19 cellular contexts compared by ENCODE assay signal in the genomic region with DNA sequence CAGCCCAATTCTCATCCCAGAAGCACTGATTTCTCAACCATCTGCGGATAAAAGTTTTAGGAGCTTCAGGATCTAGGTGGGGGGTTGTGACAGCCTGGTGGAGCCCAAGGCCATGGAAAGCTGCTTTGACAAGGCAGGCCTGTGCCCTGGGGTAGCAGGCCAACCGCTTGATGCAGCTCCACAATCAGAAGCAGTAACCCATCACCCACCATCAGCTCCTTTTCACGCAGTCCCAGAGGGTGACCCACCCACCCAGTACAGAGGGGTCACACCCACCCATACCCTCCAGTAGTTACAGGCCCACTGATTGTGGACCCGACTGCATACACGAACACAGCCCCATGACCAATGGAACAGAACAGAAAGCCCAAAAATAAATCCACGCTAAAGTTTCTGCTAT.
DNase-seq lines count a peak whose midpoint lies in the region; ATAC-seq and TF ChIP-seq lines count a peak whose summit lies in the region.
"Had no signal": no experiment of that assay in that cellular context is flagged by ENCODE, and none has a peak within 500 bp of the region (broad histone marks: within the 10 kb centered on the region; RNA-seq: fewer than 3 reads in every experiment).

No MANE protein-coding gene starts in this region.

- no peaks in the 10 kb centered on the region for H3K36me3 Mint-ChIP-seq in stimulated activated naive CD8-positive, alpha-beta T cell treated with anti-CD3 and anti-CD28 coated beads, Interleukin-15, Interleukin-2, amounts not matched to agents 100 ng/mL and 50 ng/mL, for 24 hours (ENCODE audit: low read depth)
- H3K36me3 Mint-ChIP-seq: CD4-positive, CD25-positive, alpha-beta regulatory T cell; CD8-positive, alpha-beta T cell had no signal

- peak overlapping the region; percentile 10 for H3K27ac Mint-ChIP-seq in stimulated activated naive CD8-positive, alpha-beta T cell treated with anti-CD3 and anti-CD28 coated beads, Interleukin-15, Interleukin-2, amounts not matched to agents 100 ng/mL and 50 ng/mL, for 24 hours
- H3K27ac Mint-ChIP-seq: B cell; CD4-positive, CD25-positive, alpha-beta regulatory T cell; CD8-positive, alpha-beta T cell; HFFc6 had no signal

- peaks cover 27% of the 10 kb centered on the region for H3K79me1 ChIP-seq in mesenchymal stem cell (replicated peaks; ENCODE audit: low read length, poor library complexity, severe bottlenecking)
- H3K79me1 ChIP-seq in trophoblast cell (ENCODE audit: low read length), result no peaks in the 10 kb centered on the region

- H3K36me3 ChIP-seq in mesenchymal stem cell (ENCODE audit: control insufficient read depth in 1 of 2, insufficient read depth in 2 of 2, low read depth in 1 of 2, low read length in 2 of 2) (no peaks in the 10 kb centered on the region), trophoblast cell (ENCODE audit: control insufficient read depth in 1 of 2, insufficient read depth in 2 of 2, low read length in 2 of 2) (no peaks in the 10 kb centered on the region), uterus (no peaks in the 10 kb centered on the region)
- H3K36me3 ChIP-seq: BLaER1, HAP-1 had no signal

- no peaks in the 10 kb centered on the region for H3K79me2 ChIP-seq in trophoblast cell (ENCODE audit: control insufficient read depth, insufficient read depth, low read length, poor library complexity)

- H3K27me3 ChIP-seq in mesenchymal stem cell (ENCODE audit: control insufficient read depth in 1 of 2, insufficient read depth in 1 of 2, low read length in 2 of 2), result no peaks in the 10 kb centered on the region
- H3K27me3 ChIP-seq in trophoblast cell (ENCODE audit: insufficient read depth, low read length), result no peaks in the 10 kb centered on the region
- H3K27me3 ChIP-seq in uterus, result no peaks in the 10 kb centered on the region
- H3K27me3 ChIP-seq: BLaER1 had no signal

- H3K9me3 ChIP-seq in mesenchymal stem cell (ENCODE audit: control insufficient read depth, low read length) (no peaks in the 10 kb centered on the region), trophoblast cell (ENCODE audit: insufficient read depth, low read depth, low read length) (peaks cover 2% of the 10 kb centered on the region), uterus (no peaks in the 10 kb centered on the region)
- H3K9me3 ChIP-seq: HAP-1 had no signal

- H4K91ac ChIP-seq in mesenchymal stem cell (ENCODE audit: low read length) (peak overlapping the region; percentile 71), trophoblast cell (ENCODE audit: low read depth, low read length) (no peak overlapping the region)

- H3K14ac ChIP-seq in mesenchymal stem cell (ENCODE audit: low read length in 2 of 2), result peak overlapping the region in 1 of 2 experiments; percentile 35
- H3K14ac ChIP-seq in trophoblast cell (ENCODE audit: low read length), result no peak overlapping the region

- H3K4me1 ChIP-seq in mesenchymal stem cell (ENCODE audit: control insufficient read depth, insufficient read depth, low read depth, low read length) (peaks cover 2% of the 10 kb centered on the region), trophoblast cell (ENCODE audit: control insufficient read depth in 1 of 2, insufficient read depth in 2 of 2, low read length in 2 of 2) (no peaks in the 10 kb centered on the region), uterus (peaks cover 0 to 6% of the 10 kb centered on the region in 2 donors)
- H3K4me1 ChIP-seq: HAP-1 had no signal

- no peak for TF ChIP-seq CTCF in uterus (IDR thresholded peaks at IDR 0.05)
- no peak for TF ChIP-seq CTCF in GM20000 (IDR thresholded peaks at IDR 0.05; ENCODE audit: extremely low read depth, missing control alignments)

- H3K9me3 Mint-ChIP-seq in stimulated activated naive CD8-positive, alpha-beta T cell treated with anti-CD3 and anti-CD28 coated beads, Interleukin-15, Interleukin-2, amounts not matched to agents 100 ng/mL and 50 ng/mL, for 24 hours, result no peaks in the 10 kb centered on the region
- H3K9me3 Mint-ChIP-seq: CD8-positive, alpha-beta T cell; HFFc6 had no signal

- H3K23ac ChIP-seq in mesenchymal stem cell (ENCODE audit: low read length in 2 of 2) (no peak overlapping the region), trophoblast cell (ENCODE audit: low read length) (no peak overlapping the region)

- H3K9ac ChIP-seq in mesenchymal stem cell (ENCODE audit: low read length), result no peak overlapping the region
- H3K9ac ChIP-seq in trophoblast cell (ENCODE audit: low read length), result no peak overlapping the region
- H3K9ac ChIP-seq: BLaER1 had no signal

- H2BK12ac ChIP-seq in mesenchymal stem cell (ENCODE audit: low read length in 2 of 2), result peak overlapping the region; percentile 84 to 95
- no peak overlapping the region for H2BK12ac ChIP-seq in trophoblast cell (ENCODE audit: low read length)

- H2BK5ac ChIP-seq in mesenchymal stem cell (ENCODE audit: low read depth, low read length, poor library complexity, severe bottlenecking) (no peak overlapping the region), trophoblast cell (ENCODE audit: low read depth, low read length, poor library complexity) (no peak overlapping the region)

- no peak overlapping the region for H3K4me3 ChIP-seq in mesenchymal stem cell (ENCODE audit: insufficient read depth in 1 of 2, low read depth in 1 of 2, low read length in 2 of 2)
- H3K4me3 ChIP-seq in trophoblast cell (ENCODE audit: low read depth, low read length), result no peak overlapping the region
- no peak overlapping the region for H3K4me3 ChIP-seq in uterus
- H3K4me3 ChIP-seq: BLaER1, HAP-1 had no signal

- no peaks in the 10 kb centered on the region for H3K27me3 Mint-ChIP-seq in stimulated activated naive CD8-positive, alpha-beta T cell treated with anti-CD3 and anti-CD28 coated beads, Interleukin-15, Interleukin-2, amounts not matched to agents 100 ng/mL and 50 ng/mL, for 24 hours
- H3K27me3 Mint-ChIP-seq: B cell had no signal

- H4K12ac ChIP-seq in trophoblast cell (ENCODE audit: low read depth, low read length), result no peak overlapping the region

- H3K18ac ChIP-seq in mesenchymal stem cell (ENCODE audit: low read depth in 1 of 2, low read length in 2 of 2), result peak overlapping the region; percentile 26 to 70
- no peak overlapping the region for H3K18ac ChIP-seq in trophoblast cell (ENCODE audit: low read length)

- H4K8ac ChIP-seq in mesenchymal stem cell (ENCODE audit: low read length) (peak overlapping the region; percentile 59), trophoblast cell (ENCODE audit: low read depth, low read length) (no peak overlapping the region)

- no peak for TF ChIP-seq POLR2A in uterus (IDR thresholded peaks at IDR 0.05)

- ATAC-seq in stimulated activated naive CD8-positive, alpha-beta T cell treated with anti-CD3 and anti-CD28 coated beads, Interleukin-15, Interleukin-2, amounts not matched to agents 100 U/mL and 50 U/mL, for 24 hours, result no peak
- ATAC-seq: CD8-positive, alpha-beta T cell had no signal

- intact Hi-C loops in uterus (cut with DNase I; ENCODE audit: low total_unique reads), result no loop called here

- H3K27ac ChIP-seq in mesenchymal stem cell (ENCODE audit: low read length, poor library complexity, severe bottlenecking) (no peak overlapping the region), trophoblast cell (ENCODE audit: low read depth, low read length) (no peak overlapping the region), uterus (no peak overlapping the region)
- H3K27ac ChIP-seq: 22Rv1, BLaER1, C4-2B had no signal

- H2AFZ ChIP-seq in mesenchymal stem cell (ENCODE audit: low read depth, low read length) (no peak overlapping the region), trophoblast cell (ENCODE audit: insufficient read depth, low read length, poor library complexity) (no peak overlapping the region)

- WGBS in mesenchymal stem cell, result 90% methylated on average over 4 of the region's 6 CpGs
- no CpG with 5 or more reads among the region's 6 CpGs for WGBS in trophoblast cell (ENCODE audit: extremely low coverage, insufficient coverage, insufficient read length)

- no peak overlapping the region for H3K4me3 Mint-ChIP-seq in stimulated activated naive CD8-positive, alpha-beta T cell treated with anti-CD3 and anti-CD28 coated beads, Interleukin-15, Interleukin-2, amounts not matched to agents 100 ng/mL and 50 ng/mL, for 24 hours
- H3K4me3 Mint-ChIP-seq: B cell; CD4-positive, CD25-positive, alpha-beta regulatory T cell; CD8-positive, alpha-beta T cell; HFFc6 had no signal

- no peak for DNase-seq in stimulated activated naive CD8-positive, alpha-beta T cell treated with anti-CD3 and anti-CD28 coated beads, Interleukin-15, Interleukin-2, amounts not matched to agents 100 U/mL and 50 U/mL, for 24 hours
- DNase-seq in mesenchymal stem cell, result no peak
- peak; percentile 47 to 67 for DNase-seq in trophoblast cell
- DNase-seq in anterior cingulate cortex (lab: John Stamatoyannopoulos, UW), result no peak
- DNase-seq in activated gamma-delta T cell (lab: John Stamatoyannopoulos, UW), result no peak
- no peak for DNase-seq in uterus
- no peak for DNase-seq in GM20000 (ENCODE audit: low spot score)
- DNase-seq: CD4-positive, CD25-positive, alpha-beta regulatory T cell; CD8-positive, alpha-beta T cell; DMS 273 treated with DMSO at 0.1 percent for 48 hours; DMS79 treated with DMSO at 0.1 percent for 48 hours; GOT3; HFFc6 had no signal

- H2BK120ac ChIP-seq in mesenchymal stem cell (ENCODE audit: low read depth, low read length) (peak overlapping the region; percentile 64), trophoblast cell (ENCODE audit: insufficient read depth, low read length, poor library complexity) (no peak overlapping the region)

- no peaks in the 10 kb centered on the region for H3K4me1 Mint-ChIP-seq in stimulated activated naive CD8-positive, alpha-beta T cell treated with anti-CD3 and anti-CD28 coated beads, Interleukin-15, Interleukin-2, amounts not matched to agents 100 ng/mL and 50 ng/mL, for 24 hours (ENCODE audit: low read depth)
- H3K4me1 Mint-ChIP-seq: CD4-positive, CD25-positive, alpha-beta regulatory T cell had no signal

- H3K4ac ChIP-seq in mesenchymal stem cell (ENCODE audit: low read depth in 1 of 2, low read length in 2 of 2) (peak overlapping the region in 1 of 2 experiments; percentile 75), trophoblast cell (ENCODE audit: low read depth, low read length) (no peak overlapping the region)

- H2AK5ac ChIP-seq in mesenchymal stem cell (ENCODE audit: low read length, severe bottlenecking), result peak overlapping the region; percentile 35
- H2AK5ac ChIP-seq in trophoblast cell (ENCODE audit: low read length), result no peak overlapping the region

- H2BK15ac ChIP-seq in mesenchymal stem cell (ENCODE audit: low read depth, poor library complexity, severe bottlenecking), result peak overlapping the region; percentile 80

- H3K4me2 ChIP-seq in mesenchymal stem cell (ENCODE audit: low read length, poor library complexity, severe bottlenecking), result no peak overlapping the region
- H3K4me2 ChIP-seq in trophoblast cell (ENCODE audit: low read length), result no peak overlapping the region
- H3K4me2 ChIP-seq: BLaER1 had no signal

Comparison
In these comparisons a context has a peak if more than half of its experiments do, and no peak if none do; other contexts are left out.
1. DNase-seq: peak in trophoblast cell (2 of 2); none in stimulated activated naive CD8-positive, alpha-beta T cell treated with anti-CD3 and anti-CD28 coated beads, Interleukin-15, Interleukin-2, amounts not matched to agents 100 U/mL and 50 U/mL, for 24 hours (single experiment), mesenchymal stem cell (single experiment), anterior cingulate cortex (0 of 58), activated gamma-delta T cell (single experiment), uterus (0 of 2) and GM20000 (single experiment).